ENCODE assay signal across 14 cellular contexts in genomic region chrX:141405878-141406492, GRCh38.
DNase-seq lines count a peak whose midpoint lies in the region; ATAC-seq and TF ChIP-seq lines count a peak whose summit lies in the region.
"Had no signal": no experiment of that assay in that cellular context is flagged by ENCODE, and none has a peak within 500 bp of the region (broad histone marks: within the 10 kb centered on the region; RNA-seq: fewer than 3 reads in every experiment).

No MANE protein-coding gene starts in this region.

- ATAC-seq in GM21737 (IDR thresholded peaks at IDR 0.05; ENCODE audit: unreplicated experiment) (no peak), HG03565 (IDR thresholded peaks at IDR 0.05; ENCODE audit: unreplicated experiment) (no peak), GM21360 (IDR thresholded peaks at IDR 0.05; ENCODE audit: unreplicated experiment) (no peak)

- in situ Hi-C loops in astrocyte of the spinal cord (cut with HindIII; ENCODE audit: low sequenced_read_pairs): no loop called here

- peak; percentile 23 for DNase-seq in AG04449 (ENCODE audit: low read depth, low spot score)
- peak; percentile 90 for DNase-seq in HT1080 (ENCODE audit: low read depth)
- peak; percentile 78 for DNase-seq in astrocyte of the spinal cord (ENCODE audit: low read depth, low spot score)
- peak; percentile 85 for DNase-seq in iris pigment epithelial cell (ENCODE audit: low read depth)
- no peak for DNase-seq in GM19238 (ENCODE audit: insufficient read length, low spot score)
- DNase-seq: activated CD4-positive, alpha-beta T cell treated with anti-CD3 and anti-CD28 coated beads, Interleukin-2, amount 50 U/mL, for 4 hours; activated naive CD4-positive, alpha-beta T cell treated with Interleukin-2 at 50 U/mL for 16 hours; BE2C; effector CD8-positive, alpha-beta T cell; GOT3; stimulated activated CD4-positive, alpha-beta T cell treated with anti-CD3 and anti-CD28 coated beads, Interleukin-2, amount 100 ng/mL, for 24 hours had no signal

- CTCF ChIA-PET in AG04449 (lab: Yijun Ruan, JAX): no interaction called here

- no peak overlapping the region for H3K4me3 ChIP-seq in AG04449 (ENCODE audit: low read depth, low read length)
- no peak overlapping the region for H3K4me3 ChIP-seq in astrocyte of the spinal cord (ENCODE audit: low read depth, low read length)

- POLR2A ChIA-PET in AG04449 (lab: Yijun Ruan, JAX): interaction anchor here (0.9 kb wide), 1 partner anchor 641 kb away, joined by 3 read pairs; no protein-coding TSS in a partner anchor

- TF ChIP-seq CTCF in AG04449 (IDR thresholded peaks at IDR 0.05; ENCODE audit: insufficient read depth, low read length, missing control alignments): no peak
- TF ChIP-seq CTCF in astrocyte of the spinal cord (IDR thresholded peaks at IDR 0.05; ENCODE audit: low read depth, low read length): no peak
